Comparison of ENCODE assay signal across 17 cellular contexts in genomic region chr1:58095183-58095582, GRCh38.
A peak's percentile ranks its signal among the peaks of the same experiment; 100 is the strongest.
DNase-seq lines count a peak whose midpoint lies in the region; FAIRE-seq and TF ChIP-seq lines count a peak whose summit lies in the region.
"Had no signal": no experiment of that assay in that cellular context is flagged by ENCODE, and none has a peak within 500 bp of the region (broad histone marks: within the 10 kb centered on the region; RNA-seq: fewer than 3 reads in every experiment).

No MANE protein-coding gene starts in this region.

- H2BK120ac ChIP-seq in H1 (replicated peaks; ENCODE audit: low read depth, low read length) (no peak overlapping the region), mesendoderm (ENCODE audit: low read depth, low read length) (no peak overlapping the region)

- no peaks in the 10 kb centered on the region for H3K79me2 ChIP-seq in H1 (ENCODE audit: control insufficient read depth in 1 of 2, insufficient read depth in 2 of 2, low read length in 2 of 2)
- H3K79me2 ChIP-seq in mesendoderm (ENCODE audit: control insufficient read depth, insufficient read depth, low read length): no peaks in the 10 kb centered on the region

- TF ChIP-seq EP300 in H1 (IDR thresholded peaks at IDR 0.05; ENCODE audit: borderline replicate concordance in 1 of 2, low read depth in 2 of 2, low read length in 2 of 2): no peak

- CTCF ChIA-PET in H1 (lab: Charles Lee; ENCODE audit: partially characterized antibody): interaction anchor here (0.6 to 1.5 kb wide), 6 partner anchors 8 to 493 kb away, joined by 3 to 5 read pairs (median 4); no protein-coding TSS in a partner anchor

- H2BK15ac ChIP-seq in H1 (ENCODE audit: low read length) (no peak overlapping the region), mesendoderm (replicated peaks; ENCODE audit: low read depth) (no peak overlapping the region)

- FAIRE-seq in H1 (lab: Jason Lieb, UNC): no peak
- FAIRE-seq: A549, D721Med had no signal

- H3K79me1 ChIP-seq in H1 (ENCODE audit: low read depth, low read length): no peaks in the 10 kb centered on the region
- no peaks in the 10 kb centered on the region for H3K79me1 ChIP-seq in mesendoderm (ENCODE audit: low read length)

- peak; percentile 40 to 52 for TF ChIP-seq RAD21 in H1 (IDR thresholded peaks at IDR 0.05 in 1 of 2, conservative IDR thresholded peaks at IDR 0.05 in 1 of 2; ENCODE audit: low read depth in 2 of 2, low read length in 2 of 2)

- H3K23me2 ChIP-seq in H1 (ENCODE audit: low read depth, low read length): no peaks in the 10 kb centered on the region; the same call in 1 of the 2 replicates

- H4K8ac ChIP-seq in H1 (ENCODE audit: extremely low read depth, insufficient read depth, low read length) (no peak overlapping the region), mesendoderm (ENCODE audit: low read depth, low read length) (no peak overlapping the region)

- no peak overlapping the region for H2BK5ac ChIP-seq in H1 (ENCODE audit: low read depth, low read length)
- H2BK5ac ChIP-seq in mesendoderm (ENCODE audit: low read length): no peak overlapping the region

- no peak overlapping the region for H3K4ac ChIP-seq in H1 (replicated peaks; ENCODE audit: insufficient read length, low read depth, low read length)
- H3K4ac ChIP-seq in mesendoderm (ENCODE audit: low read depth, low read length): no peak overlapping the region

- DNase-seq in DMS53 (lab: John Stamatoyannopoulos, UW): peak; percentile 13
- no peak for DNase-seq in DMS53 treated with DMSO at 0.1 percent for 48 hours (lab: John Stamatoyannopoulos, UW; ENCODE audit: unreplicated experiment)
- no peak for DNase-seq in H1 (ENCODE audit: low read depth in 1 of 2, low spot score in 2 of 2)
- peak; percentile 31 for DNase-seq in mesendoderm
- no peak for DNase-seq in effector CD8-positive, alpha-beta T cell (lab: John Stamatoyannopoulos, UW)
- DNase-seq in islet precursor cell: no peak
- no peak for DNase-seq in activated naive CD4-positive, alpha-beta T cell (lab: John Stamatoyannopoulos, UW)
- DNase-seq: AML-193; Caco-2; CD4-positive, alpha-beta T cell; DMS79 treated with DMSO at 0.1 percent for 48 hours; GF-D8 had no signal

- H3K14ac ChIP-seq in H1 (ENCODE audit: insufficient read length): no peak overlapping the region

- no peak overlapping the region for H3K56ac ChIP-seq in H1 (replicated peaks; ENCODE audit: insufficient read length, low read depth, low read length)
- no peak overlapping the region for H3K56ac ChIP-seq in mesendoderm (ENCODE audit: low read length)

- H3K23ac ChIP-seq in H1 (ENCODE audit: insufficient read length): no peak overlapping the region
- no peak overlapping the region for H3K23ac ChIP-seq in mesendoderm (ENCODE audit: low read length)

- H3K36me3 ChIP-seq in H1 (ENCODE audit: control insufficient read depth in 2 of 4, insufficient read depth in 4 of 4, low read length in 3 of 4) (no peaks in the 10 kb centered on the region), mesendoderm (ENCODE audit: control insufficient read depth, insufficient read depth, low read length) (no peaks in the 10 kb centered on the region)
- H3K36me3 ChIP-seq: HAP-1 had no signal

- TF ChIP-seq POLR2A in H1 (IDR thresholded peaks at IDR 0.05; ENCODE audit: control extremely low read depth in 1 of 2, low read depth in 2 of 2, low read length in 2 of 2): no peak

- H2BK12ac ChIP-seq in H1 (ENCODE audit: low read depth, low read length): no peak overlapping the region

- H3K4me2 ChIP-seq in H1 (ENCODE audit: insufficient read depth in 1 of 2, low read depth in 2 of 2, low read length in 2 of 2): no peak overlapping the region
- no peak overlapping the region for H3K4me2 ChIP-seq in mesendoderm (ENCODE audit: low read length)
- H3K4me2 ChIP-seq: A549 had no signal

- H3K18ac ChIP-seq in H1 (ENCODE audit: extremely low read depth, low read length): peak overlapping the region; percentile 17; the same call in 1 of the 2 replicates
- H3K18ac ChIP-seq in mesendoderm (ENCODE audit: low read length): no peak overlapping the region

- no peaks in the 10 kb centered on the region for H4K20me1 ChIP-seq in H1 (replicated peaks in 1 of 2; ENCODE audit: control insufficient read depth in 1 of 2, insufficient read depth in 2 of 2, low read length in 2 of 2)

- H3K4me3 ChIP-seq in H1 (ENCODE audit: extremely low read depth in 1 of 4, insufficient read depth in 2 of 4, low read depth in 3 of 4, low read length in 4 of 4) (no peak overlapping the region), mesendoderm (ENCODE audit: low read length) (no peak overlapping the region)
- H3K4me3 ChIP-seq: A549, HAP-1 had no signal

- no peak overlapping the region for H2AFZ ChIP-seq in H1 (ENCODE audit: low read length)

- H2AK5ac ChIP-seq in H1 (ENCODE audit: low read depth, low read length) (no peak overlapping the region), mesendoderm (ENCODE audit: low read length) (no peak overlapping the region)

- no peak overlapping the region for H3K27ac ChIP-seq in H1 (ENCODE audit: low read depth, low read length)
- H3K27ac ChIP-seq in mesendoderm (ENCODE audit: low read depth, low read length): no peak overlapping the region
- H3K27ac ChIP-seq: 22Rv1, A549, C4-2B had no signal

- POLR2A ChIA-PET in H1 (lab: Charles Lee; ENCODE audit: partially characterized antibody): no interaction called here

- H3K27me3 ChIP-seq in H1 (replicated peaks in 1 of 4; ENCODE audit: control insufficient read depth in 3 of 4, extremely low read depth in 1 of 4, insufficient read depth in 3 of 4, low read length in 3 of 4) (no peaks in the 10 kb centered on the region), mesendoderm (ENCODE audit: insufficient read depth, low read length, poor library complexity) (no peaks in the 10 kb centered on the region)

- no peak overlapping the region for H4K5ac ChIP-seq in H1 (ENCODE audit: insufficient read length, low read depth, low read length)
- no peak overlapping the region for H4K5ac ChIP-seq in mesendoderm (ENCODE audit: low read length)

- H3K9ac ChIP-seq in H1 (replicated peaks in 1 of 4; ENCODE audit: extremely low read depth in 1 of 4, low read depth in 3 of 4, low read length in 3 of 4) (no peak overlapping the region), mesendoderm (ENCODE audit: low read length) (no peak overlapping the region)

- H4K91ac ChIP-seq in H1 (replicated peaks; ENCODE audit: insufficient read length, low read length): no peak overlapping the region

- H2BK20ac ChIP-seq in H1 (ENCODE audit: low read length): no peak overlapping the region

- peaks cover 0 to 11% (median 3%) of the 10 kb centered on the region in 4 experiments; a peak in 2 of 7 replicates for H3K4me1 ChIP-seq in H1 (replicated peaks in 1 of 4; ENCODE audit: control insufficient read depth in 3 of 4, insufficient read depth in 4 of 4, low read length in 3 of 4)
- peaks cover 4% of the 10 kb centered on the region for H3K4me1 ChIP-seq in mesendoderm (ENCODE audit: control insufficient read depth, low read depth, low read length)
- H3K4me1 ChIP-seq: A549, Caco-2, HAP-1 had no signal

- peak in 1 of 3 experiments; percentile 14; a peak in 2 of 4 replicates for TF ChIP-seq CTCF in H1 (IDR thresholded peaks at IDR 0.05; ENCODE audit: control extremely low read depth in 1 of 3, insufficient read depth in 1 of 3, low read depth in 1 of 3, low read length in 3 of 3)

- H3K9me3 ChIP-seq in H1 (ENCODE audit: insufficient read depth in 2 of 2, low read depth in 1 of 2, low read length in 1 of 2): no peaks in the 10 kb centered on the region
- H3K9me3 ChIP-seq: A549, Caco-2, HAP-1 had no signal

- WGBS in H1 (ENCODE audit: extremely low coverage in 1 of 2, insufficient coverage in 1 of 2, insufficient read length in 1 of 2, insufficient replicate concordance in 2 of 2, low coverage in 1 of 2, low lambda C conversion rate in 2 of 2, missing lambda C conversion rate in 1 of 2), 2 experiments: 96% methylated on average over 5 of the region's 5 CpGs; no CpG with 5 or more reads in 1 of the 2 experiments
- WGBS in mesendoderm (ENCODE audit: extremely low coverage, insufficient coverage, low lambda C conversion rate): no CpG with 5 or more reads among the region's 5 CpGs

TF ChIP-seq in H1, 55 proteins besides CTCF, POLR2A, EP300 and RAD21:
- TF ChIP-seq E2F6 (IDR thresholded peaks at IDR 0.05): no peak
- TF ChIP-seq SP1 (IDR thresholded peaks at IDR 0.05; ENCODE audit: low read depth, low read length): no peak
- no peak for TF ChIP-seq SAP30 (IDR thresholded peaks at IDR 0.05; ENCODE audit: insufficient read depth, insufficient replicate concordance, low read length)
- no peak for TF ChIP-seq MAFK (IDR thresholded peaks at IDR 0.05; ENCODE audit: low read depth, low read length)
- TF ChIP-seq POLR2AphosphoS5 (IDR thresholded peaks at IDR 0.05; ENCODE audit: low read depth, low read length): no peak
- TF ChIP-seq RFX5 (IDR thresholded peaks at IDR 0.05; ENCODE audit: borderline replicate concordance, low read depth, low read length): no peak
- no peak for TF ChIP-seq KDM1A (IDR thresholded peaks at IDR 0.05; ENCODE audit: borderline replicate concordance, low read length)
- no peak for TF ChIP-seq TBP (IDR thresholded peaks at IDR 0.05; ENCODE audit: low read depth, low read length)
- TF ChIP-seq GTF2F1 (IDR thresholded peaks at IDR 0.05; ENCODE audit: borderline replicate concordance, low read depth, low read length): no peak

Comparison
In these comparisons a context has a peak if more than half of its experiments do, and no peak if none do; other contexts are left out.
1. DNase-seq: peak in DMS53 (single experiment) and mesendoderm (single experiment); none in DMS53 treated with DMSO at 0.1 percent for 48 hours (single experiment), H1 (0 of 2), effector CD8-positive, alpha-beta T cell (single experiment), islet precursor cell (single experiment) and activated naive CD4-positive, alpha-beta T cell (0 of 4).